ENCODE assay signal across 26 cellular contexts in the genomic region with DNA sequence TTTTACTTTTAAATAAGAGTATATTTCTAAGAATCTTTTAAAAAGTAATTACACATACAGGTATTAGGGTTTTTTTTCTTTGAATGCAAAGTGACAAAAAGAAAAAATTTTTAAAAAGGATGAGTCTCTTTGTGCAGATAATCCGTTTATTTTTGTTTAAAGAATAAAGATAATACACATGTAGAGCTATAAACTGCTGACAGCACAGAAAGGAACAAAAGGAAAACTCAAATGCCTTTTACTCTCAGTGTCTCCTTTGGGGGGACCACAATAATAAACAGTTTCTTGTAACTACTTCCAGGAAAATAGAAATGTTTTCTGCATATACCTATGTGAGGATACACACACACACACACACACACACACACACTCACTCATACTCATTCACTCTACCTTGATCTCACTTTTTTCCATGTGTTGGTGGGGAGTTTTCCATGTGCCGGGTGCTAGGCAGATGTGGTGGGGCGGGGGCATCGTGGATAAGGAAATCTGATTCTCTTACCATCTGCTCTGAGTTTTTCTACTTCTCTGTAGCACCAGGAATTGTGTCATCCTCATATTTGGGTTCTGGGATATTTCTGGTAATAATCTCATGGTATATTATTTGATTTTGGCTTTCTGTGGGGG. TPM values are rescaled to one million over a fixed set of nuclear protein-coding genes. Genes with fewer than 3 reads are reported as not detected.
DNase-seq lines count a peak whose midpoint lies in the region; ATAC-seq, FAIRE-seq and TF ChIP-seq lines count a peak whose summit lies in the region.
"Had no signal": no experiment of that assay in that cellular context is flagged by ENCODE, and none has a peak within 500 bp of the region (broad histone marks: within the 10 kb centered on the region; RNA-seq: fewer than 3 reads in every experiment).

No MANE protein-coding gene starts in this region.

- H3K4me1 ChIP-seq in HepG2 (ENCODE audit: insufficient read depth, low read length) (no peaks in the 10 kb centered on the region), right lobe of liver (no peaks in the 10 kb centered on the region), K562 (replicated peaks in 1 of 2; ENCODE audit: control insufficient read depth in 2 of 2, insufficient read depth in 2 of 2, low read length in 2 of 2) (no peaks in the 10 kb centered on the region)
- H3K4me1 ChIP-seq: BE2C had no signal

- no peak overlapping the region for H3K9ac ChIP-seq in HepG2 (ENCODE audit: insufficient read depth, low read depth, low read length)
- no peak overlapping the region for H3K9ac ChIP-seq in K562 (ENCODE audit: insufficient read depth in 1 of 2, low read depth in 2 of 2, low read length in 2 of 2)
- H3K9ac ChIP-seq: KMS-11 had no signal

- H3K27ac Mint-ChIP-seq in activated CD4-positive, alpha-beta T cell treated with anti-CD3 and anti-CD28 coated beads, Interleukin-2, amount 10 ng/mL, durations not matched to agents 24 days and 14 days, result no peak overlapping the region
- H3K27ac Mint-ChIP-seq in activated naive CD4-positive, alpha-beta T cell treated with anti-CD3 and anti-CD28 coated beads, Interleukin-2, amount 50 U/mL, for 72 hours, result no peak overlapping the region
- H3K27ac Mint-ChIP-seq: CD14-positive monocyte had no signal

- in situ Hi-C loops in HepG2 (cut with HindIII; ENCODE audit: extremely low pct_ligation_motif_present, low pct_unique_long_range_greater_than_20kb) (no loop called here), K562 (cut with MboI) (no loop called here)

- H3K27me3 ChIP-seq in HepG2 (ENCODE audit: control insufficient read depth in 1 of 2, insufficient read depth in 2 of 2, low read length in 2 of 2), result no peaks in the 10 kb centered on the region; a peak in 1 of 5 replicates
- H3K27me3 ChIP-seq in right lobe of liver, result no peaks in the 10 kb centered on the region
- peaks cover 2 to 31% of the 10 kb centered on the region in 2 experiments; a peak in 2 of 5 replicates for H3K27me3 ChIP-seq in K562 (ENCODE audit: control insufficient read depth in 2 of 2, insufficient read depth in 2 of 2, low read length in 2 of 2)
- H3K27me3 ChIP-seq: BE2C had no signal

- TF ChIP-seq EP300 in HepG2 (IDR thresholded peaks at IDR 0.05; ENCODE audit: low read depth in 2 of 2, low read length in 2 of 2) (no peak), HepG2 (CRISPR knock-in tag; IDR thresholded peaks at IDR 0.05; ENCODE audit: borderline replicate concordance) (no peak), K562 (IDR thresholded peaks at IDR 0.05; ENCODE audit: low read length) (no peak)

- H2AFZ ChIP-seq in HepG2 (ENCODE audit: low read length) (no peak overlapping the region), K562 (ENCODE audit: low read depth, low read length) (no peak overlapping the region)

- FAIRE-seq in HepG2 (lab: Jason Lieb, UNC), result no peak
- no peak for FAIRE-seq in K562 (lab: Jason Lieb, UNC)
- no peak for FAIRE-seq in HTR-8/SVneo (lab: Jason Lieb, UNC)
- FAIRE-seq: GM12892, RCC 7860 had no signal

- POLR2A ChIA-PET in HepG2 (lab: Yijun Ruan, JAX) (no interaction called here), K562 (lab: Yijun Ruan, JAX) (no interaction called here)

- H3K4me2 ChIP-seq in HepG2 (ENCODE audit: low read depth, low read length) (no peak overlapping the region), K562 (ENCODE audit: insufficient read depth, low read length) (no peak overlapping the region)
- H3K4me2 ChIP-seq: KMS-11 had no signal

- intact Hi-C loops in HepG2 (cut with micrococcal nuclease; ENCODE audit: unreplicated experiment) (no loop called here), right lobe of liver (cut with DNase I) (no loop called here), K562 (cut with micrococcal nuclease) (no loop called here)
- intact Hi-C loops in activated CD4-positive, alpha-beta T cell treated with anti-CD3 and anti-CD28 coated beads, Interleukin-2, amount 10 ng/mL, durations not matched to agents 24 days and 14 days (cut with micrococcal nuclease), result no loop called here

- CTCF ChIA-PET in HepG2 (lab: Yijun Ruan, JAX; ENCODE audit: low intra/inter-chr PET ratio, low total read pairs), result no interaction called here
- CTCF ChIA-PET in K562 (lab: Yijun Ruan, JAX; ENCODE audit: low intra/inter-chr PET ratio), result no interaction called here

- no peaks in the 10 kb centered on the region for H3K79me2 ChIP-seq in HepG2 (ENCODE audit: insufficient read depth, low read length)
- H3K79me2 ChIP-seq in K562 (ENCODE audit: control insufficient read depth, insufficient read depth, low read length), result no peaks in the 10 kb centered on the region

- no peak for TF ChIP-seq RAD21 in HepG2 (CRISPR knock-in tag; IDR thresholded peaks at IDR 0.05)
- no peak for TF ChIP-seq RAD21 in K562 (CRISPR knock-in tag; conservative IDR thresholded peaks at IDR 0.05 in 1 of 2, IDR thresholded peaks at IDR 0.05 in 1 of 2)

- no peaks in the 10 kb centered on the region for H3K9me1 ChIP-seq in K562 (ENCODE audit: control insufficient read depth, insufficient read depth, low read length)

- H3K36me3 Mint-ChIP-seq in activated CD4-positive, alpha-beta T cell treated with anti-CD3 and anti-CD28 coated beads, Interleukin-2, amount 10 ng/mL, durations not matched to agents 24 days and 14 days (ENCODE audit: low read depth), result no peaks in the 10 kb centered on the region
- H3K36me3 Mint-ChIP-seq in activated naive CD4-positive, alpha-beta T cell treated with anti-CD3 and anti-CD28 coated beads, Interleukin-2, amount 50 U/mL, for 72 hours, result no peaks in the 10 kb centered on the region
- H3K36me3 Mint-ChIP-seq: CD14-positive monocyte; CD8-positive, alpha-beta memory T cell had no signal

- H3K27me3 Mint-ChIP-seq in activated CD4-positive, alpha-beta T cell treated with anti-CD3 and anti-CD28 coated beads, Interleukin-2, amount 10 ng/mL, durations not matched to agents 24 days and 14 days, result peaks cover 1% of the 10 kb centered on the region

- BruUV-seq in HepG2 (replicated peaks; lab: Mats Ljungman, UMichigan) (no TSS peak), K562 (replicated peaks; lab: Mats Ljungman, UMichigan) (no TSS peak)

- H3K27ac ChIP-seq in HepG2 (ENCODE audit: extremely low read length, insufficient read depth, low read length) (no peak overlapping the region), right lobe of liver (no peak overlapping the region), K562 (ENCODE audit: extremely low read depth, low read depth, low read length) (no peak overlapping the region)
- H3K27ac ChIP-seq: 22Rv1, KMS-11, SK-N-MC had no signal

- no peaks in the 10 kb centered on the region for H3K9me3 Mint-ChIP-seq in activated CD4-positive, alpha-beta T cell treated with anti-CD3 and anti-CD28 coated beads, Interleukin-2, amount 10 ng/mL, durations not matched to agents 24 days and 14 days
- no peaks in the 10 kb centered on the region for H3K9me3 Mint-ChIP-seq in activated naive CD4-positive, alpha-beta T cell treated with anti-CD3 and anti-CD28 coated beads, Interleukin-2, amount 50 U/mL, for 72 hours

- TF ChIP-seq POLR2A in HepG2 (IDR thresholded peaks at IDR 0.05; ENCODE audit: insufficient read depth in 1 of 2, low read depth in 2 of 2, low read length in 2 of 2), result no peak
- TF ChIP-seq POLR2A in right lobe of liver (IDR thresholded peaks at IDR 0.05), result no peak
- no peak for TF ChIP-seq POLR2A in K562 (conservative IDR thresholded peaks at IDR 0.05)

- H3K9me3 ChIP-seq in HepG2 (ENCODE audit: low read length) (no peaks in the 10 kb centered on the region), right lobe of liver (no peaks in the 10 kb centered on the region), K562 (replicated peaks; ENCODE audit: control insufficient read depth, insufficient read depth, low read depth, low read length) (no peaks in the 10 kb centered on the region)
- H3K9me3 ChIP-seq: BE2C had no signal

- H3K4me1 Mint-ChIP-seq in activated CD4-positive, alpha-beta T cell treated with anti-CD3 and anti-CD28 coated beads, Interleukin-2, amount 10 ng/mL, durations not matched to agents 24 days and 14 days, result no peaks in the 10 kb centered on the region
- H3K4me1 Mint-ChIP-seq: CD14-positive monocyte; CD8-positive, alpha-beta memory T cell had no signal

- DNase-seq in HepG2 (ENCODE audit: low spot score) (no peak), right lobe of liver (no peak), NCI-H524 (lab: John Stamatoyannopoulos, UW) (peak; percentile 83 to 93), K562 (ENCODE audit: extremely low read depth in 1 of 4, low spot score in 3 of 4) (no peak), HTR-8/SVneo (ENCODE audit: insufficient read length, low spot score) (no peak)
- DNase-seq in activated CD4-positive, alpha-beta T cell treated with anti-CD3 and anti-CD28 coated beads, Interleukin-2, amount 10 ng/mL, durations not matched to agents 24 days and 14 days, result no peak
- no peak for DNase-seq in activated naive CD4-positive, alpha-beta T cell treated with anti-CD3 and anti-CD28 coated beads, Interleukin-2, amount 50 U/mL, for 72 hours (ENCODE audit: low spot score in 2 of 2)
- DNase-seq: ACHN; BE2C; CD8-positive, alpha-beta memory T cell; DMS153; DND-41; MM.1S; NCI-H187 treated with DMSO at 0.1 percent for 48 hours; NCI-H2107; NCI-H446 treated with DMSO at 0.1 percent for 48 hours; SIG-M5; SW 1271 had no signal

- no peak for ATAC-seq in HepG2
- no peak for ATAC-seq in right lobe of liver
- ATAC-seq in K562, result no peak
- no peak for ATAC-seq in activated naive CD4-positive, alpha-beta T cell treated with anti-CD3 and anti-CD28 coated beads, Interleukin-2, amount 50 U/mL, for 72 hours
- ATAC-seq in HG02840 (IDR thresholded peaks at IDR 0.05; ENCODE audit: low FRiP score, unreplicated experiment), result no peak
- ATAC-seq: HCT116 had no signal

- WGBS in HepG2 (ENCODE audit: low lambda C conversion rate), result 9% methylated on average over 4 of the region's 4 CpGs
- WGBS in right lobe of liver (ENCODE audit: insufficient coverage, low coverage, low lambda C conversion rate, missing lambda C conversion rate), result 72% methylated on average over 4 of the region's 4 CpGs
- 8% methylated on average over 4 of the region's 4 CpGs for WGBS in K562 (ENCODE audit: insufficient coverage, low coverage, missing lambda C conversion rate)

- TF ChIP-seq CTCF in HepG2 (CRISPR knock-in tag; IDR thresholded peaks at IDR 0.05), result no peak
- TF ChIP-seq CTCF in right lobe of liver (IDR thresholded peaks at IDR 0.05), result no peak
- no peak for TF ChIP-seq CTCF in K562 (IDR thresholded peaks at IDR 0.05 in 2 of 3, conservative IDR thresholded peaks at IDR 0.05 in 1 of 3; ENCODE audit: insufficient read depth in 2 of 3, low read depth in 1 of 3, low read length in 3 of 3)

- H3K4me3 Mint-ChIP-seq in activated CD4-positive, alpha-beta T cell treated with anti-CD3 and anti-CD28 coated beads, Interleukin-2, amount 10 ng/mL, durations not matched to agents 24 days and 14 days, result no peak overlapping the region
- H3K4me3 Mint-ChIP-seq: CD14-positive monocyte; CD8-positive, alpha-beta memory T cell had no signal

- H4K20me1 ChIP-seq in HepG2 (ENCODE audit: insufficient read depth, low read length) (no peaks in the 10 kb centered on the region), K562 (replicated peaks; ENCODE audit: control insufficient read depth, insufficient read depth, low read length) (0 out of 2 replicates have a peak, but pooled peaks cover 2% of the 10 kb centered on the region)

- H3K36me3 ChIP-seq in HepG2 (replicated peaks in 1 of 2; ENCODE audit: control insufficient read depth in 1 of 2, insufficient read depth in 2 of 2, low read length in 2 of 2) (no peaks in the 10 kb centered on the region), right lobe of liver (no peaks in the 10 kb centered on the region), K562 (ENCODE audit: control insufficient read depth, insufficient read depth, low read length) (no peaks in the 10 kb centered on the region)
- H3K36me3 ChIP-seq: BE2C had no signal

- H3K4me3 ChIP-seq in HepG2 (replicated peaks in 1 of 3; ENCODE audit: insufficient read depth in 1 of 3, low read depth in 2 of 3, low read length in 3 of 3) (no peak overlapping the region), right lobe of liver (no peak overlapping the region), K562 (no peak overlapping the region)
- H3K4me3 ChIP-seq: SK-N-MC had no signal

RNA-seq across cellular contexts. Expression of a gene that starts 58.1 kb away (rescaled TPM):
- total RNA-seq in HepG2 (2016; rRNA removed; fragmentation: Illumina TruSeq; extraction: Trizol) (6.9 and 12.5 TPM in 2 replicates), right lobe of liver (10 to 100 TPM in 4 of 6 experiments, 1 to 10 TPM in 2; 5.8 to 20.2 (median 11.6) TPM), K562 (2014; rRNA removed) (10.1 and 22.7 TPM in 2 replicates), K562 (2014; rRNA removed; fragmentation: Illumina TruSeq; extraction: Trizol) (13.3 and 16.7 TPM in 2 replicates), K562 (2015; rRNA removed; fragmentation: Illumina TruSeq; extraction: Trizol) (14.9 and 15.7 TPM in 2 replicates), K562 (2021) (20.4 and 24.1 TPM in 2 replicates)
- total RNA-seq in HepG2 (2016; cell fraction: cytosol; rRNA removed; fragmentation: Illumina TruSeq; extraction: Trizol; ENCODE audit: low read depth), result 2.1 and 3.7 TPM in 2 replicates
- total RNA-seq in HepG2 (2016; cell fraction: insoluble cytoplasmic fraction; rRNA removed; fragmentation: Illumina TruSeq; extraction: Trizol), result 6.4 and 9.2 TPM in 2 replicates
- 5.5 and 5.7 TPM in 2 replicates for total RNA-seq in HepG2 (2016; cell fraction: membrane; rRNA removed; fragmentation: Illumina TruSeq; extraction: Trizol)
- 11.5 and 12.2 TPM in 2 replicates for total RNA-seq in HepG2 (2016; cell fraction: nucleus; rRNA removed; fragmentation: Illumina TruSeq; extraction: Trizol)
- polyA plus RNA-seq in HepG2 (2011; rRNA removed) (25.4 and 30.2 TPM in 2 replicates), K562 (2011; rRNA removed) (37.5 and 40.7 TPM in 2 replicates), K562 (2014; fragmentation: Illumina TruSeq; extraction: Trizol) (19.2 and 25.9 TPM in 2 replicates), K562 (2014; fragmentation: Nextera tagmentation; extraction: Ambion mirVana) (10 to 100 TPM in 1 of 2 experiments, 1 to 10 TPM in 1; 1.9 to 12.3 TPM), K562 (2014; rRNA removed) (19.1 and 21.8 TPM in 2 replicates)
- polyA plus RNA-seq in HepG2 (2011; cell fraction: cytosol; rRNA removed), result 21.1 and 22.0 TPM in 2 replicates
- polyA plus RNA-seq in HepG2 (2011; cell fraction: nucleus; rRNA removed), result 28.4 and 32.1 TPM in 2 replicates
- 11.1 TPM in 2 replicates for polyA plus RNA-seq in HepG2 (2012)
- 1.4 and 1.7 TPM in 2 replicates for polyA plus RNA-seq in HepG2 (2016; cell fraction: cytosol; fragmentation: Illumina TruSeq; extraction: Trizol; ENCODE audit: low read depth)
- 21.4 and 22.8 TPM in 2 replicates for polyA plus RNA-seq in HepG2 (2016; cell fraction: insoluble cytoplasmic fraction; fragmentation: Illumina TruSeq; extraction: Trizol; ENCODE audit: low read depth)
- 4.0 and 4.6 TPM in 2 replicates for polyA plus RNA-seq in HepG2 (2016; cell fraction: membrane; fragmentation: Illumina TruSeq; extraction: Trizol; ENCODE audit: low read depth)
- 18.0 and 18.6 TPM in 2 replicates for polyA plus RNA-seq in HepG2 (2016; cell fraction: nucleus; fragmentation: Illumina TruSeq; extraction: Trizol; ENCODE audit: insufficient read depth, low read depth)
- polyA minus RNA-seq in HepG2 (2011; rRNA and poly(A)+ RNA removed; ENCODE audit: low replicate concordance), result 96.2 and 112 TPM in 2 replicates
- polyA minus RNA-seq in HepG2 (2011; cell fraction: cytosol; rRNA and poly(A)+ RNA removed), result 15.2 and 22.8 TPM in 2 replicates
- polyA minus RNA-seq in HepG2 (2011; cell fraction: nucleus; rRNA and poly(A)+ RNA removed), result 33.0 and 56.2 TPM in 2 replicates
- total RNA-seq in K562 (2011; cell fraction: chromatin; rRNA removed; ENCODE audit: low replicate concordance), result 70.7 and 115 TPM in 2 replicates
- total RNA-seq in K562 (2011; cell fraction: nucleolus; rRNA removed), result 74.2 and 80.5 TPM in 2 replicates
- total RNA-seq in K562 (2011; cell fraction: nucleoplasm; rRNA removed), result 83.2 and 88.9 TPM in 2 replicates
- polyA plus RNA-seq in K562 (2011; cell fraction: cytosol; rRNA removed), result 38.5 and 40.1 TPM in 2 replicates
- 56.0 and 66.5 TPM in 2 replicates for polyA plus RNA-seq in K562 (2011; cell fraction: nucleus; rRNA removed)
- polyA plus RNA-seq in K562 (2012), result 15.0 and 18.6 TPM in 2 replicates
- 63.9 and 66.3 TPM in 2 replicates for polyA minus RNA-seq in K562 (2011; rRNA and poly(A)+ RNA removed)
- polyA minus RNA-seq in K562 (2011; cell fraction: cytosol; rRNA and poly(A)+ RNA removed), result 26.6 and 27.7 TPM in 2 replicates
- 54.7 and 75.9 TPM in 2 replicates for polyA minus RNA-seq in K562 (2011; cell fraction: nucleus; rRNA and poly(A)+ RNA removed)
- total RNA-seq in activated CD4-positive, alpha-beta T cell treated with anti-CD3 and anti-CD28 coated beads, Interleukin-2, amount 10 ng/mL, durations not matched to agents 24 days and 14 days, result 47.5 and 48.5 TPM in 2 replicates
- total RNA-seq in activated naive CD4-positive, alpha-beta T cell treated with anti-CD3 and anti-CD28 coated beads, Interleukin-2, amount 50 U/mL, for 72 hours, result 10 to 100 TPM; 53.5 to 56.9 TPM

RNA-seq across cellular contexts. Expression of a gene that starts 58.5 kb away (rescaled TPM):
- 25.3 and 31.5 TPM in 2 replicates for total RNA-seq in HepG2 (2016; rRNA removed; fragmentation: Illumina TruSeq; extraction: Trizol)
- total RNA-seq in HepG2 (2016; cell fraction: cytosol; rRNA removed; fragmentation: Illumina TruSeq; extraction: Trizol; ENCODE audit: low read depth), result 30.2 and 32.0 TPM in 2 replicates
- 26.5 and 33.2 TPM in 2 replicates for total RNA-seq in HepG2 (2016; cell fraction: insoluble cytoplasmic fraction; rRNA removed; fragmentation: Illumina TruSeq; extraction: Trizol)
- 41.9 and 47.4 TPM in 2 replicates for total RNA-seq in HepG2 (2016; cell fraction: membrane; rRNA removed; fragmentation: Illumina TruSeq; extraction: Trizol)
- total RNA-seq in HepG2 (2016; cell fraction: nucleus; rRNA removed; fragmentation: Illumina TruSeq; extraction: Trizol), result 27.6 and 29.3 TPM in 2 replicates
- polyA plus RNA-seq in HepG2 (2011; rRNA removed), result 22.7 and 26.0 TPM in 2 replicates
- 14.5 and 17.1 TPM in 2 replicates for polyA plus RNA-seq in HepG2 (2011; cell fraction: cytosol; rRNA removed)
- 61.8 and 62.4 TPM in 2 replicates for polyA plus RNA-seq in HepG2 (2011; cell fraction: nucleus; rRNA removed)
- polyA plus RNA-seq in HepG2 (2012), result 11.8 and 14.4 TPM in 2 replicates
- polyA plus RNA-seq in HepG2 (2016; cell fraction: cytosol; fragmentation: Illumina TruSeq; extraction: Trizol; ENCODE audit: low read depth), result 26.4 and 35.0 TPM in 2 replicates
- 22.0 and 25.4 TPM in 2 replicates for polyA plus RNA-seq in HepG2 (2016; cell fraction: insoluble cytoplasmic fraction; fragmentation: Illumina TruSeq; extraction: Trizol; ENCODE audit: low read depth)
- polyA plus RNA-seq in HepG2 (2016; cell fraction: membrane; fragmentation: Illumina TruSeq; extraction: Trizol; ENCODE audit: low read depth), result 28.4 and 35.1 TPM in 2 replicates
- polyA plus RNA-seq in HepG2 (2016; cell fraction: nucleus; fragmentation: Illumina TruSeq; extraction: Trizol; ENCODE audit: insufficient read depth, low read depth), result 28.2 and 30.2 TPM in 2 replicates
- polyA minus RNA-seq in HepG2 (2011; rRNA and poly(A)+ RNA removed; ENCODE audit: low replicate concordance), result 27.1 and 49.0 TPM in 2 replicates
- 13.7 and 15.7 TPM in 2 replicates for polyA minus RNA-seq in HepG2 (2011; cell fraction: cytosol; rRNA and poly(A)+ RNA removed)
- polyA minus RNA-seq in HepG2 (2011; cell fraction: nucleus; rRNA and poly(A)+ RNA removed), result 55.0 and 69.5 TPM in 2 replicates
- total RNA-seq in right lobe of liver, result 10 to 100 TPM; 15.3 to 31.8 (median 22.5) TPM
- 126 and 128 TPM in 2 replicates for total RNA-seq in K562 (2011; cell fraction: chromatin; rRNA removed; ENCODE audit: low replicate concordance)
- total RNA-seq in K562 (2011; cell fraction: nucleolus; rRNA removed), result 54.6 and 61.0 TPM in 2 replicates
- total RNA-seq in K562 (2011; cell fraction: nucleoplasm; rRNA removed), result 70.8 and 93.3 TPM in 2 replicates
- total RNA-seq in K562 (2014; rRNA removed), result 16.2 and 19.8 TPM in 2 replicates
- total RNA-seq in K562 (2014; rRNA removed; fragmentation: Illumina TruSeq; extraction: Trizol), result 12.2 and 13.8 TPM in 2 replicates
- total RNA-seq in K562 (2015; rRNA removed; fragmentation: Illumina TruSeq; extraction: Trizol), result 11.5 and 11.6 TPM in 2 replicates
- total RNA-seq in K562 (2021), result 18.7 and 21.8 TPM in 2 replicates
- 23.6 and 28.5 TPM in 2 replicates for polyA plus RNA-seq in K562 (2011; rRNA removed)
- polyA plus RNA-seq in K562 (2011; cell fraction: cytosol; rRNA removed), result 11.8 and 17.3 TPM in 2 replicates
- polyA plus RNA-seq in K562 (2011; cell fraction: nucleus; rRNA removed), result 102 and 103 TPM in 2 replicates
- 13.6 and 18.2 TPM in 2 replicates for polyA plus RNA-seq in K562 (2012)
- polyA plus RNA-seq in K562 (2014; fragmentation: Illumina TruSeq; extraction: Trizol), result 14.8 and 17.1 TPM in 2 replicates
- 1 to 10 TPM; 7.6 to 8.1 TPM for polyA plus RNA-seq in K562 (2014; fragmentation: Nextera tagmentation; extraction: Ambion mirVana)
- polyA plus RNA-seq in K562 (2014; rRNA removed), result 15.5 and 22.1 TPM in 2 replicates
- polyA minus RNA-seq in K562 (2011; rRNA and poly(A)+ RNA removed), result 49.4 and 50.7 TPM in 2 replicates
- polyA minus RNA-seq in K562 (2011; cell fraction: cytosol; rRNA and poly(A)+ RNA removed), result 18.0 and 22.2 TPM in 2 replicates
- 56.4 and 98.5 TPM in 2 replicates for polyA minus RNA-seq in K562 (2011; cell fraction: nucleus; rRNA and poly(A)+ RNA removed)
- 28.9 and 32.2 TPM in 2 replicates for total RNA-seq in activated CD4-positive, alpha-beta T cell treated with anti-CD3 and anti-CD28 coated beads, Interleukin-2, amount 10 ng/mL, durations not matched to agents 24 days and 14 days
- 10 to 100 TPM; 28.8 to 37.6 TPM for total RNA-seq in activated naive CD4-positive, alpha-beta T cell treated with anti-CD3 and anti-CD28 coated beads, Interleukin-2, amount 50 U/mL, for 72 hours

Comparison
In these comparisons a context has a peak if more than half of its experiments do, and no peak if none do; other contexts are left out.
1. DNase-seq: peak in NCI-H524 (2 of 2); none in HepG2 (single experiment), right lobe of liver (0 of 3), K562 (0 of 4), HTR-8/SVneo (single experiment), activated CD4-positive, alpha-beta T cell treated with anti-CD3 and anti-CD28 coated beads, Interleukin-2, amount 10 ng/mL, durations not matched to agents 24 days and 14 days (single experiment) and activated naive CD4-positive, alpha-beta T cell treated with anti-CD3 and anti-CD28 coated beads, Interleukin-2, amount 50 U/mL, for 72 hours (0 of 2).